ENCODE assay signal across 38 cellular contexts in genomic region chr22:16954060-16954403, GRCh38. TPM values are rescaled to one million over a fixed set of nuclear protein-coding genes. Genes with fewer than 3 reads are reported as not detected.
"Had no signal": no experiment of that assay in that cellular context is flagged by ENCODE, and none has a peak within 500 bp of the region (broad histone marks: within the 10 kb centered on the region; RNA-seq: fewer than 3 reads in every experiment).

No MANE protein-coding gene starts in this region.

- H3K27ac Mint-ChIP-seq: activated CD4-positive, alpha-beta memory T cell treated with anti-CD3 and anti-CD28 coated beads, Interleukin-2, amount 10 ng/mL, durations not matched to agents 7 days and 5 days; activated CD8-positive, alpha-beta memory T cell treated with anti-CD3 and anti-CD28 coated beads, Interleukin-2, amount 10 ng/mL, durations not matched to agents 7 days and 5 days; activated naive CD8-positive, alpha-beta T cell treated with anti-CD3 and anti-CD28 coated beads for 36 hours had no signal

- H3K4me1 Mint-ChIP-seq: central memory CD8-positive, alpha-beta T cell had no signal

- H3K4me3 Mint-ChIP-seq: activated CD4-positive, alpha-beta memory T cell treated with anti-CD3 and anti-CD28 coated beads, Interleukin-2, amount 10 ng/mL, durations not matched to agents 7 days and 5 days; activated CD8-positive, alpha-beta memory T cell treated with anti-CD3 and anti-CD28 coated beads, Interleukin-2, amount 10 ng/mL, durations not matched to agents 7 days and 5 days; activated naive CD8-positive, alpha-beta T cell treated with anti-CD3 and anti-CD28 coated beads for 36 hours; central memory CD8-positive, alpha-beta T cell had no signal

- H3K9me3 ChIP-seq: Peyer's patch had no signal

- H3K36me3 Mint-ChIP-seq: activated CD8-positive, alpha-beta memory T cell treated with anti-CD3 and anti-CD28 coated beads, Interleukin-2, amount 10 ng/mL, durations not matched to agents 7 days and 5 days; activated naive CD8-positive, alpha-beta T cell treated with anti-CD3 and anti-CD28 coated beads for 36 hours had no signal

- H3K27me3 ChIP-seq: brain microvascular endothelial cell, Peyer's patch had no signal

- H3K4me1 ChIP-seq: Peyer's patch had no signal

- H3K27me3 Mint-ChIP-seq: activated CD4-positive, alpha-beta memory T cell treated with anti-CD3 and anti-CD28 coated beads, Interleukin-2, amount 10 ng/mL, durations not matched to agents 7 days and 5 days; activated CD8-positive, alpha-beta memory T cell treated with anti-CD3 and anti-CD28 coated beads, Interleukin-2, amount 10 ng/mL, durations not matched to agents 7 days and 5 days; activated naive CD8-positive, alpha-beta T cell treated with anti-CD3 and anti-CD28 coated beads for 36 hours had no signal

- H3K9me3 Mint-ChIP-seq: activated CD4-positive, alpha-beta memory T cell treated with anti-CD3 and anti-CD28 coated beads, Interleukin-2, amount 10 ng/mL, durations not matched to agents 7 days and 5 days; activated naive CD8-positive, alpha-beta T cell treated with anti-CD3 and anti-CD28 coated beads for 36 hours; central memory CD8-positive, alpha-beta T cell had no signal

- H3K27ac ChIP-seq: brain microvascular endothelial cell, Peyer's patch, RWPE1, WERI-Rb-1 had no signal

- H3K4me3 ChIP-seq: Peyer's patch had no signal

- DNase-seq: activated CD4-positive, alpha-beta memory T cell treated with anti-CD3 and anti-CD28 coated beads, Interleukin-2, amount 10 ng/mL, durations not matched to agents 7 days and 5 days; activated CD4-positive, alpha-beta T cell treated with anti-CD3 and anti-CD28 coated beads for 1 hour; activated CD4-positive, alpha-beta T cell treated with anti-CD3 and anti-CD28 coated beads for 48 hours; activated CD4-positive, CD25-positive, alpha-beta regulatory T cell; activated CD8-positive, alpha-beta memory T cell treated with anti-CD3 and anti-CD28 coated beads for 24 hours; activated CD8-positive, alpha-beta memory T cell treated with anti-CD3 and anti-CD28 coated beads, Interleukin-2, amount 50 U/mL, for 48 hours; activated effector memory CD4-positive, alpha-beta T cell treated with anti-CD3 and anti-CD28 coated beads, Interleukin-2, amount 50 U/mL, for 16 hours; activated naive CD4-positive, alpha-beta T cell; activated naive CD4-positive, alpha-beta T cell treated with anti-CD3 and anti-CD28 coated beads, Interleukin-2, amount 50 U/mL, for 16 hours; activated naive CD8-positive, alpha-beta T cell treated with anti-CD3 and anti-CD28 coated beads for 36 hours; activated T-cell treated with anti-CD3 and anti-CD28 coated beads, Interleukin-2, amount 50 U/mL, for 48 hours; amniotic stem cell; aorta; brain microvascular endothelial cell; NCI-H1048; NCI-H1105 treated with DMSO at 0.1 percent for 48 hours; NCI-H1436; NCI-H1694; NCI-H1930; NCI-H2081 treated with DMSO at 0.1 percent for 48 hours; NCI-H345; NCI-H524 treated with DMSO at 0.1 percent for 48 hours; NCI-H748 treated with DMSO at 0.1 percent for 48 hours; NK-92 treated with Interleukin-12 subunit alpha and Interleukin-12 subunit beta, amount 100 ng/mL, for 24 hours; PC-3; Peyer's patch; SIG-M5; T-helper 1 cell; T-helper 2 cell; T-helper 9 cell; WERI-Rb-1 had no signal

- H3K36me3 ChIP-seq: brain microvascular endothelial cell, Peyer's patch, WERI-Rb-1 had no signal

RNA-seq across cellular contexts. Expression of gene GAB4, which starts 54.0 kb away (rescaled TPM):
- total RNA-seq: activated CD4-positive, alpha-beta memory T cell treated with anti-CD3 and anti-CD28 coated beads, Interleukin-2, amount 10 ng/mL, durations not matched to agents 7 days and 5 days; activated CD8-positive, alpha-beta memory T cell treated with anti-CD3 and anti-CD28 coated beads, Interleukin-2, amount 10 ng/mL, durations not matched to agents 7 days and 5 days; aorta; MCF 10A; NCI-H460; PC-3; Peyer's patch; Right ventricle myocardium inferior; SK-MEL-5 had no signal
